ENCODE assay signal across 2 cellular contexts in genomic region chr7:155882596-155882995, GRCh38.
TF ChIP-seq lines count a peak whose summit lies in the region.

No MANE protein-coding gene starts in this region.

TF ChIP-seq in A549, 52 proteins besides CTCF, POLR2A, EP300 and RAD21 (continued from another document and continues in another):
- TF ChIP-seq MAX (IDR thresholded peaks at IDR 0.05) = peak; percentile 64
- no peak for TF ChIP-seq PBX3 (IDR thresholded peaks at IDR 0.05)
- no peak for TF ChIP-seq ESRRA (IDR thresholded peaks at IDR 0.05; ENCODE audit: borderline replicate concordance, low read length)
- TF ChIP-seq SMC3 (IDR thresholded peaks at IDR 0.05) = peak; percentile 41; the same call in 1 of the 3 replicates
- no peak for TF ChIP-seq ZNF302 (CRISPR knock-in tag; IDR thresholded peaks at IDR 0.05)
- TF ChIP-seq CBX2 (IDR thresholded peaks at IDR 0.05; ENCODE audit: borderline replicate concordance, low read depth) = no peak
- TF ChIP-seq MAZ (IDR thresholded peaks at IDR 0.05; ENCODE audit: borderline replicate concordance, low read depth, low read length) = no peak
- no peak for TF ChIP-seq HOXB5 (CRISPR knock-in tag; IDR thresholded peaks at IDR 0.05)
- TF ChIP-seq ATOH8 (CRISPR knock-in tag; IDR thresholded peaks at IDR 0.05; ENCODE audit: low read depth) = no peak
- no peak for TF ChIP-seq NR3C1 (IDR thresholded peaks at IDR 0.05)
- no peak for TF ChIP-seq ZFP36 (IDR thresholded peaks at IDR 0.05; ENCODE audit: borderline replicate concordance, partially characterized antibody)
- no peak; the same call in 1 of the 2 replicates for TF ChIP-seq FOXS1 (CRISPR knock-in tag; IDR thresholded peaks at IDR 0.05)
- TF ChIP-seq MYC (IDR thresholded peaks at IDR 0.05; ENCODE audit: borderline replicate concordance, low read length) = no peak
- peak; percentile 76 for TF ChIP-seq GATA3 (IDR thresholded peaks at IDR 0.05; ENCODE audit: borderline replicate concordance)
- TF ChIP-seq HMGXB4 (CRISPR knock-in tag; IDR thresholded peaks at IDR 0.05; ENCODE audit: borderline replicate concordance) = no peak
- no peak for TF ChIP-seq REST (IDR thresholded peaks at IDR 0.05)
- TF ChIP-seq HES2 (IDR thresholded peaks at IDR 0.05) = peak; percentile 68
- TF ChIP-seq BHLHE40 (IDR thresholded peaks at IDR 0.05; ENCODE audit: low read depth, low read length) = no peak
- TF ChIP-seq ZC3H11A (IDR thresholded peaks at IDR 0.05) = no peak
- TF ChIP-seq POLR2AphosphoS2 (conservative IDR thresholded peaks at IDR 0.05; ENCODE audit: low read length) = no peak
- peak; percentile 50; the same call in 1 of the 3 replicates for TF ChIP-seq BCL3 (IDR thresholded peaks at IDR 0.05)
- TF ChIP-seq RARB (CRISPR knock-in tag; IDR thresholded peaks at IDR 0.05) = no peak
- no peak for TF ChIP-seq CBX8 (IDR thresholded peaks at IDR 0.05)

TF ChIP-seq in HepG2, 621 proteins besides CTCF, POLR2A, EP300 and RAD21 (continued from another document):
- no peak for TF ChIP-seq ZNF687 (CRISPR knock-in tag; IDR thresholded peaks at IDR 0.05)
- TF ChIP-seq CSRNP1 (CRISPR knock-in tag; IDR thresholded peaks at IDR 0.05) = no peak
- no peak for TF ChIP-seq ZKSCAN1 (IDR thresholded peaks at IDR 0.05; ENCODE audit: low read length)
- TF ChIP-seq CAMTA2 (CRISPR knock-in tag; IDR thresholded peaks at IDR 0.05; ENCODE audit: borderline replicate concordance) = no peak
- no peak for TF ChIP-seq HNF1B (CRISPR knock-in tag; IDR thresholded peaks at IDR 0.05)
- no peak for TF ChIP-seq ZFP36L1 (CRISPR knock-in tag; IDR thresholded peaks at IDR 0.05)
- TF ChIP-seq TSC22D2 (CRISPR knock-in tag; IDR thresholded peaks at IDR 0.05; ENCODE audit: borderline replicate concordance) = no peak
